Comparison of ENCODE assay signal across 22 cellular contexts in the genomic region with DNA sequence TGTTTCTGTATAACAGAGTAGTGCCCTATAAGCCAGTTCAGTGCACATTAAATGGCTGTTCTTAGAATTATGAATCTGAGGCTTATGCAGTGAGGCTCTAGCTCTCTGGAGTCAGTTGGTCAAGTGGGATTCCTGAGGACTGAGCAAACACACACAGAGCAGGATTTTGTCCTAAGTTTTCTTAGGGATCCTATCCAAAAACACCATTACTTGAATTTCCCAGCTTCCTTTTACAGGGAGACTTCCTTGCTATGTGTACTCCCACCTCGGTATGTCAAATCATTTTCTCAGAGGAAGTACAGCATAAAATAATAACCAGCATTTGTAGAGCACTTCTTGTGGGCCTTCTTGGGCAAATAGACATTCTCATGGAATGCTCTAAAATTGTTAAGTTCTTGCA.
DNase-seq lines count a peak whose midpoint lies in the region; ATAC-seq, FAIRE-seq and TF ChIP-seq lines count a peak whose summit lies in the region.
"Had no signal": no experiment of that assay in that cellular context is flagged by ENCODE, and none has a peak within 500 bp of the region (broad histone marks: within the 10 kb centered on the region; RNA-seq: fewer than 3 reads in every experiment).

No MANE protein-coding gene starts in this region.

- H3K9ac ChIP-seq in astrocyte (ENCODE audit: low read length): no peak overlapping the region

- no peak for ATAC-seq in activated CD8-positive, alpha-beta T cell treated with anti-CD3 and anti-CD28 coated beads, Interleukin-2, amount 10 ng/mL, durations not matched to agents 7 days and 5 days
- no peak for ATAC-seq in GM18505 (IDR thresholded peaks at IDR 0.05; ENCODE audit: unreplicated experiment)
- ATAC-seq: body of pancreas, esophagus mucosa, T-cell had no signal

- TF ChIP-seq CTCF in astrocyte (IDR thresholded peaks at IDR 0.05; ENCODE audit: insufficient read depth, low read depth, low read length): no peak

- no peak for TF ChIP-seq POLR2A in GM18505 (IDR thresholded peaks at IDR 0.05; ENCODE audit: borderline replicate concordance, extremely low read depth, insufficient read depth, insufficient read length)

- no peak for DNase-seq in activated naive CD4-positive, alpha-beta T cell treated with Interleukin-2 at 50 U/mL for 16 hours
- peak; percentile 77 for DNase-seq in astrocyte (ENCODE audit: low read depth)
- peak; percentile 60 for DNase-seq in kidney glomerular epithelial cell (lab: John Stamatoyannopoulos, UW)
- no peak for DNase-seq in activated T-cell treated with anti-CD3 and anti-CD28 coated beads, Interleukin-2, amount 50 U/mL, for 1 hour
- DNase-seq in activated CD8-positive, alpha-beta T cell treated with anti-CD3 and anti-CD28 coated beads, Interleukin-2, amount 10 ng/mL, durations not matched to agents 7 days and 5 days: no peak
- DNase-seq in NCI-H524 treated with DMSO at 0.1 percent for 48 hours (lab: John Stamatoyannopoulos, UW): no peak
- DNase-seq: 8988T; body of pancreas; hippocampal formation; Karpas-422; NCI-H1417 treated with DMSO at 0.1 percent for 48 hours; NCI-H345; NK-92 treated with Interleukin-12 subunit alpha and Interleukin-12 subunit beta, amount 100 ng/mL, for 24 hours; RPMI8226; small intestine; T-cell; WERI-Rb-1 had no signal

- CTCF ChIA-PET in activated CD8-positive, alpha-beta T cell treated with anti-CD3 and anti-CD28 coated beads, Interleukin-2, amount 10 ng/mL, durations not matched to agents 7 days and 5 days (lab: Charles Lee): interaction anchor here (0.6 to 3.2 kb wide), 2 partner anchors 9 to 39 kb away, joined by 3 to 29 read pairs; no protein-coding TSS in a partner anchor

- H3K36me3 Mint-ChIP-seq in activated naive CD4-positive, alpha-beta T cell treated with anti-CD3 and anti-CD28 coated beads, Interleukin-2, amount 50 U/mL, for 24 hours: peaks cover 4% of the 10 kb centered on the region
- peaks cover 10% of the 10 kb centered on the region for H3K36me3 Mint-ChIP-seq in astrocyte (ENCODE audit: low read depth, unreplicated experiment)
- H3K36me3 Mint-ChIP-seq in activated CD8-positive, alpha-beta T cell treated with anti-CD3 and anti-CD28 coated beads, Interleukin-2, amount 10 ng/mL, durations not matched to agents 7 days and 5 days (ENCODE audit: low read depth): no peaks in the 10 kb centered on the region
- H3K36me3 Mint-ChIP-seq: T-cell had no signal

- POLR2A ChIA-PET in activated CD8-positive, alpha-beta T cell treated with anti-CD3 and anti-CD28 coated beads, Interleukin-2, amount 10 ng/mL, durations not matched to agents 7 days and 5 days (lab: Charles Lee): no interaction called here

- H3K27ac ChIP-seq in astrocyte (ENCODE audit: low read depth, low read length): no peak overlapping the region
- H3K27ac ChIP-seq: body of pancreas, tibial nerve, WERI-Rb-1 had no signal

- H2AFZ ChIP-seq in astrocyte (ENCODE audit: low read depth, low read length): no peak overlapping the region

- no peaks in the 10 kb centered on the region for H3K27me3 ChIP-seq in astrocyte (ENCODE audit: insufficient read depth, low read length)
- H3K27me3 ChIP-seq: body of pancreas, tibial nerve had no signal

- H3K27me3 Mint-ChIP-seq in activated naive CD4-positive, alpha-beta T cell treated with anti-CD3 and anti-CD28 coated beads, Interleukin-2, amount 50 U/mL, for 24 hours: no peaks in the 10 kb centered on the region
- H3K27me3 Mint-ChIP-seq in astrocyte (ENCODE audit: low read depth, unreplicated experiment): no peaks in the 10 kb centered on the region
- no peaks in the 10 kb centered on the region for H3K27me3 Mint-ChIP-seq in activated CD8-positive, alpha-beta T cell treated with anti-CD3 and anti-CD28 coated beads, Interleukin-2, amount 10 ng/mL, durations not matched to agents 7 days and 5 days (ENCODE audit: low read depth)
- H3K27me3 Mint-ChIP-seq: T-cell had no signal

- no peak overlapping the region for H3K4me3 ChIP-seq in astrocyte (ENCODE audit: insufficient read depth, low read depth, low read length)
- H3K4me3 ChIP-seq: body of pancreas, tibial nerve had no signal

- H3K4me3 Mint-ChIP-seq in activated naive CD4-positive, alpha-beta T cell treated with anti-CD3 and anti-CD28 coated beads, Interleukin-2, amount 50 U/mL, for 24 hours: no peak overlapping the region
- H3K4me3 Mint-ChIP-seq in astrocyte (ENCODE audit: unreplicated experiment): no peak overlapping the region
- no peak overlapping the region for H3K4me3 Mint-ChIP-seq in activated CD8-positive, alpha-beta T cell treated with anti-CD3 and anti-CD28 coated beads, Interleukin-2, amount 10 ng/mL, durations not matched to agents 7 days and 5 days
- H3K4me3 Mint-ChIP-seq: T-cell had no signal

- peak; percentile 45 for FAIRE-seq in astrocyte (lab: Jason Lieb, UNC)
- FAIRE-seq: GM12891, small intestine had no signal

- H3K4me1 ChIP-seq in astrocyte (ENCODE audit: insufficient read depth, low read length): peaks cover 4% of the 10 kb centered on the region
- H3K4me1 ChIP-seq: body of pancreas, tibial nerve had no signal

- peak overlapping the region; percentile 62 for H3K27ac Mint-ChIP-seq in activated naive CD4-positive, alpha-beta T cell treated with anti-CD3 and anti-CD28 coated beads, Interleukin-2, amount 50 U/mL, for 24 hours
- H3K27ac Mint-ChIP-seq in astrocyte (ENCODE audit: unreplicated experiment): peak overlapping the region; percentile 28
- H3K27ac Mint-ChIP-seq in activated CD8-positive, alpha-beta T cell treated with anti-CD3 and anti-CD28 coated beads, Interleukin-2, amount 10 ng/mL, durations not matched to agents 7 days and 5 days: no peak overlapping the region

- H3K36me3 ChIP-seq in astrocyte (ENCODE audit: insufficient read depth, low read length): peaks cover 6% of the 10 kb centered on the region
- H3K36me3 ChIP-seq: tibial nerve had no signal

- H3K9me3 ChIP-seq in astrocyte (ENCODE audit: insufficient read depth, low read depth, low read length): no peaks in the 10 kb centered on the region
- H3K9me3 ChIP-seq: body of pancreas, tibial nerve had no signal

- H3K4me2 ChIP-seq in astrocyte (ENCODE audit: low read length): no peak overlapping the region

- H4K20me1 ChIP-seq in astrocyte (ENCODE audit: insufficient read depth, low read length): peaks cover 7% of the 10 kb centered on the region

- H3K79me2 ChIP-seq in astrocyte (ENCODE audit: insufficient read depth, low read length): no peaks in the 10 kb centered on the region

- H3K9me3 Mint-ChIP-seq in activated naive CD4-positive, alpha-beta T cell treated with anti-CD3 and anti-CD28 coated beads, Interleukin-2, amount 50 U/mL, for 24 hours: no peaks in the 10 kb centered on the region
- H3K9me3 Mint-ChIP-seq in astrocyte (ENCODE audit: unreplicated experiment): no peaks in the 10 kb centered on the region
- H3K9me3 Mint-ChIP-seq in activated CD8-positive, alpha-beta T cell treated with anti-CD3 and anti-CD28 coated beads, Interleukin-2, amount 10 ng/mL, durations not matched to agents 7 days and 5 days (ENCODE audit: insufficient read depth): no peaks in the 10 kb centered on the region
- H3K9me3 Mint-ChIP-seq: T-cell had no signal

- no peaks in the 10 kb centered on the region for H3K4me1 Mint-ChIP-seq in activated naive CD4-positive, alpha-beta T cell treated with anti-CD3 and anti-CD28 coated beads, Interleukin-2, amount 50 U/mL, for 24 hours
- peaks cover 13% of the 10 kb centered on the region for H3K4me1 Mint-ChIP-seq in astrocyte (ENCODE audit: low read depth, unreplicated experiment)
- no peaks in the 10 kb centered on the region for H3K4me1 Mint-ChIP-seq in activated CD8-positive, alpha-beta T cell treated with anti-CD3 and anti-CD28 coated beads, Interleukin-2, amount 10 ng/mL, durations not matched to agents 7 days and 5 days (ENCODE audit: low read depth)
- H3K4me1 Mint-ChIP-seq: T-cell had no signal

Comparison
In these comparisons a context has a peak if more than half of its experiments do, and no peak if none do; other contexts are left out.
1. DNase-seq: peak in astrocyte (single experiment) and kidney glomerular epithelial cell (single experiment); none in activated naive CD4-positive, alpha-beta T cell treated with Interleukin-2 at 50 U/mL for 16 hours (single experiment), activated T-cell treated with anti-CD3 and anti-CD28 coated beads, Interleukin-2, amount 50 U/mL, for 1 hour (single experiment), activated CD8-positive, alpha-beta T cell treated with anti-CD3 and anti-CD28 coated beads, Interleukin-2, amount 10 ng/mL, durations not matched to agents 7 days and 5 days (single experiment) and NCI-H524 treated with DMSO at 0.1 percent for 48 hours (single experiment).